ENCODE assay signal across 8 cellular contexts in the genomic region with DNA sequence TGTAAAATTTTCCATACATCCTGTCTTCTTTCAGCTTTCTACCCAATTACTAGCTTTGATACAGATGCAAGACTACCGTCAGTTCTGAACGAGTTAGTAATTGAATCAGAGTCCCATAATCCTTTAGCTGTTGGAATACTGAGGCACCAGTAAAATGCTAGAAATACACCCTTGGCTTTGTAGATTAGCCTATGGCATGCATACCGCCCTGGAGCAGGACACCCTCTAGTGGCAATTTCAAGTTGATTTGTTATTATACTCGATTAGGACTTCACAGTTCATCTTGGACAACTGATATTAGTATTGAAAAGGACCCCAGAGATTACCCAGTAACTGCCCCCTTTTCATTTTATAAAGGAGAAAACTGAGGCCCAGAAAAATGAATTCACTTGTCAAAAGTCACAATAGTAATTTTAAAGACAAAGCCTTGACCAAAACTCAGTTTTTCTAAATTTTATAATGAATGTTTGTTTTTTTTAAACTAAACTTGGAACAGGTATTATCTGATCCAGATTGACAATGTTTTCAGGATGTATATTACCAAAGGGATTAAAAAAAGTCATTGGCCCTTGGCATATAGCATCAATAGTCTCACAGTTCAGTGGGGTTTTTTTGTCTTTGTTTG. TPM values are rescaled to one million over a fixed set of nuclear protein-coding genes. Genes with fewer than 3 reads are reported as not detected.
DNase-seq lines count a peak whose midpoint lies in the region; ATAC-seq lines count a peak whose summit lies in the region.

No MANE protein-coding gene starts in this region.

- ATAC-seq in GM21515 (IDR thresholded peaks at IDR 0.05; ENCODE audit: unreplicated experiment), result peak; percentile 63
- peak; percentile 60 for ATAC-seq in central memory CD8-positive, alpha-beta T cell (replicated peaks; ENCODE audit: extremely low read depth, poor library complexity, severe bottlenecking)
- ATAC-seq in left colon, result peak; percentile 96
- no peak for ATAC-seq in HG02981 (IDR thresholded peaks at IDR 0.05; ENCODE audit: unreplicated experiment)

- peaks cover 21% of the 10 kb centered on the region for H3K4me1 Mint-ChIP-seq in central memory CD8-positive, alpha-beta T cell

- peaks cover 4% of the 10 kb centered on the region for H3K36me3 Mint-ChIP-seq in central memory CD8-positive, alpha-beta T cell (ENCODE audit: insufficient read depth)

- H3K4me3 Mint-ChIP-seq in central memory CD8-positive, alpha-beta T cell, result no peak overlapping the region

- no peaks in the 10 kb centered on the region for H3K27me3 Mint-ChIP-seq in central memory CD8-positive, alpha-beta T cell

- no peaks in the 10 kb centered on the region for H3K9me3 Mint-ChIP-seq in central memory CD8-positive, alpha-beta T cell

- in situ Hi-C loops in Caki2 (cut with HindIII; ENCODE audit: low pct_unique_long_range_greater_than_20kb, low sequenced_read_pairs), result no loop called here

- H3K27ac Mint-ChIP-seq in central memory CD8-positive, alpha-beta T cell (ENCODE audit: low read depth), result no peak overlapping the region

- intact Hi-C loops in left colon (cut with DNase I, micrococcal nuclease), result loop anchor here in 1 of 2 donors (5.0 kb wide), 2 partner anchors 73 to 163 kb away; a partner anchor contains a TSS

- DNase-seq in Caki2 (ENCODE audit: low read depth) (peak; percentile 21), MV-4-11 (lab: John Stamatoyannopoulos, UW) (peak; percentile 64), SW480 (ENCODE audit: low spot score) (peak; percentile 76), left colon (peak in 1 of 2 donors; percentile 39)
- peak in 1 of 2 donors; percentile 16 for DNase-seq in central memory CD8-positive, alpha-beta T cell (ENCODE audit: low spot score in 2 of 2)
- peak in 2 of 3 experiments; percentile 4 to 22 for DNase-seq in stimulated activated CD4-positive, alpha-beta T cell treated with anti-CD3 and anti-CD28 coated beads, TNF-alpha, amount 100 ng/mL, for 4 hours (ENCODE audit: low read depth in 3 of 3)

RNA-seq across cellular contexts. Expression of a gene that starts 46.1 kb away (rescaled TPM):
- not detected in 2 replicates for total RNA-seq in Caki2 (2014; rRNA removed; shearing (Covaris generic); ENCODE audit: low replicate concordance)
- total RNA-seq in left colon, result under 1 TPM in 1 of 2 donors, not detected in 1; 0.39 TPM
